2 cellular contexts compared by ENCODE assay signal in genomic region chr17:79369532-79369931, GRCh38.
TF ChIP-seq lines count a peak whose summit lies in the region.

No MANE protein-coding gene starts in this region.

TF ChIP-seq in HepG2, 621 proteins besides CTCF, POLR2A, EP300 and RAD21:
- no peak for TF ChIP-seq KLF15 (CRISPR knock-in tag; IDR thresholded peaks at IDR 0.05; ENCODE audit: borderline replicate concordance)
- TF ChIP-seq ZNF670 (CRISPR knock-in tag; IDR thresholded peaks at IDR 0.05; ENCODE audit: borderline replicate concordance): no peak
- TF ChIP-seq TMF1 (CRISPR knock-in tag; IDR thresholded peaks at IDR 0.05; ENCODE audit: low read depth): no peak
- TF ChIP-seq UBTF (CRISPR knock-in tag; IDR thresholded peaks at IDR 0.05): no peak
- TF ChIP-seq ZNF747 (CRISPR knock-in tag; IDR thresholded peaks at IDR 0.05; ENCODE audit: borderline replicate concordance): no peak
- no peak for TF ChIP-seq ZNF235 (CRISPR knock-in tag; IDR thresholded peaks at IDR 0.05; ENCODE audit: borderline replicate concordance)
- no peak for TF ChIP-seq ATF1 (CRISPR knock-in tag; IDR thresholded peaks at IDR 0.05)
- TF ChIP-seq GTF3A (CRISPR knock-in tag; conservative IDR thresholded peaks at IDR 0.05): no peak
- TF ChIP-seq RFX1 (IDR thresholded peaks at IDR 0.05): no peak
- no peak for TF ChIP-seq HNRNPL (IDR thresholded peaks at IDR 0.05; ENCODE audit: low read depth, low read length)
- no peak for TF ChIP-seq GPN1 (CRISPR knock-in tag; IDR thresholded peaks at IDR 0.05; ENCODE audit: borderline replicate concordance)
- no peak for TF ChIP-seq ZNF788 (CRISPR knock-in tag; IDR thresholded peaks at IDR 0.05; ENCODE audit: borderline replicate concordance)
- TF ChIP-seq NPAS2 (CRISPR knock-in tag; IDR thresholded peaks at IDR 0.05; ENCODE audit: borderline replicate concordance): no peak
- TF ChIP-seq ZFYVE20 (CRISPR knock-in tag; IDR thresholded peaks at IDR 0.05; ENCODE audit: borderline replicate concordance, low read depth): no peak
- no peak for TF ChIP-seq MNT (IDR thresholded peaks at IDR 0.05)

TF ChIP-seq in HCT116, 20 proteins besides CTCF, POLR2A, EP300 and RAD21:
- TF ChIP-seq CBX3 (IDR thresholded peaks at IDR 0.05; ENCODE audit: low read depth): no peak
- no peak for TF ChIP-seq SRF (IDR thresholded peaks at IDR 0.05; ENCODE audit: low read depth)
